Comparison of ENCODE assay signal across 1 cellular context in genomic region chr2:102520009-102520408, GRCh38.
TF ChIP-seq lines count a peak whose summit lies in the region.

No MANE protein-coding gene starts in this region.

TF ChIP-seq in GM23338, 12 proteins besides CTCF, POLR2A, EP300 and RAD21 (continued from another document):
- TF ChIP-seq REST (IDR thresholded peaks at IDR 0.05; ENCODE audit: unreplicated experiment) (no peak), STAT1 (IDR thresholded peaks at IDR 0.05; ENCODE audit: unreplicated experiment) (no peak)
